ENCODE assay signal across 8 cellular contexts in the genomic region with DNA sequence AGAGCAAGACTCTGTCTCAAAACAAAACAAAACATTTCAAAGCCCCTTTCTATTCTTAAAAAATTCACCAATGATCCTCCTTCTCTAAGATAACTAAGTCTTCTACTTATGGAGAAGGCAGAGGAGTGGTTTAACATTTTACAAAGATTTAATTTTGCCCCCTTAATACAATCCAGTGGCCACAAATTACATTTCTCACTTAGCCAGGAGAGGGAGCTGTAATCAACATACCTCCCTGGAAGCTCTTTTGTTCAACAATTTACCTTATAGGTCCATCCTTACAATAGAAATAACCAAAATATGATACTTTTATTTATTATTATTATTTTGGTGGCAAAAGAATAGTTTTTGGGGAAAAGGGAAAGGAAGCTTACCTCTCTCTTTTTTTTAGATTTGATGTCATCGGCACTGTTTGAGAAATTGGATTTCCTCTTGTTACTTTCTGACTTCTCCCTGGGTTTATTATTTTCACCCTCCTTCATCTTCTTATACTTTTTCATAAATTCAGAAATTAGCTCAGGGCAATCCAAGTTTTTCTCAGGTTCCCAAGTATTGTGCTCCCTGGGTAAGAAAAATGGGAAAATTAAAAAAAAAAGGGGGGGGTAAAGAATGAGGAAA. TPM values are rescaled to one million over a fixed set of nuclear protein-coding genes. Genes with fewer than 3 reads are reported as not detected.
DNase-seq lines count a peak whose midpoint lies in the region; ATAC-seq and TF ChIP-seq lines count a peak whose summit lies in the region.

No MANE protein-coding gene starts in this region.

- no peak overlapping the region for H3K4me3 ChIP-seq in body of pancreas

- ATAC-seq in body of pancreas: peak; percentile 42
- ATAC-seq in left colon: peak; percentile 52
- ATAC-seq in GM19455 (IDR thresholded peaks at IDR 0.05; ENCODE audit: unreplicated experiment): no peak

- H3K9me3 ChIP-seq in body of pancreas: no peaks in the 10 kb centered on the region

- peak; percentile 32 to 71 (median 65) for TF ChIP-seq CTCF in body of pancreas (IDR thresholded peaks at IDR 0.05)

- no peaks in the 10 kb centered on the region for H3K27me3 ChIP-seq in body of pancreas

- peak; percentile 71 for DNase-seq in AG08395 (ENCODE audit: low spot score)
- peak; percentile 76 for DNase-seq in GM03348 (ENCODE audit: low spot score)
- DNase-seq in NCI-H2196 (lab: John Stamatoyannopoulos, UW; ENCODE audit: unreplicated experiment): peak; percentile 53
- DNase-seq in body of pancreas: no peak
- DNase-seq in left colon: no peak
- no peak for DNase-seq in ecto neural progenitor cell (ENCODE audit: low spot score)
- no peak for DNase-seq in mucosa of gallbladder (ENCODE audit: low spot score)

- H3K4me1 ChIP-seq in body of pancreas: no peaks in the 10 kb centered on the region

- no peak overlapping the region for H3K27ac ChIP-seq in body of pancreas

- intact Hi-C loops in body of pancreas (cut with DNase I): loop anchor here (10.0 kb wide), 1 partner anchor 113 kb away; the partner anchor contains the start of gene GPR84
- intact Hi-C loops in left colon (cut with DNase I, micrococcal nuclease): no loop called here

- WGBS in body of pancreas, 2 donors: 87 to 96% methylated on average over 1 of the region's 1 CpG

- peaks cover 0 to 6% of the 10 kb centered on the region in 2 donors for H3K36me3 ChIP-seq in body of pancreas (replicated peaks in 1 of 2; ENCODE audit: insufficient read depth in 1 of 2, low read depth in 2 of 2)

- no peak for TF ChIP-seq POLR2A in body of pancreas (IDR thresholded peaks at IDR 0.05)

RNA-seq across cellular contexts. Expression of gene CBX5, which starts 28.1 kb away (rescaled TPM):
- total RNA-seq in body of pancreas (10 to 100 TPM; 27.0 to 34.3 TPM), left colon (10 to 100 TPM; 40.9 to 42.0 TPM), mucosa of gallbladder (62.0 TPM)

RNA-seq across cellular contexts. Expression of gene HNRNPA1, which starts 28.8 kb away (rescaled TPM):
- total RNA-seq in body of pancreas: 100 to 1,000 TPM; 246 to 247 TPM
- 100 to 1,000 TPM; 503 to 718 TPM for total RNA-seq in left colon
- 686 TPM for total RNA-seq in mucosa of gallbladder

RNA-seq across cellular contexts. Expression of gene NFE2, which starts 49.0 kb away (rescaled TPM):
- under 1 TPM in 1 of 2 donors, not detected in 1; 0.26 TPM for total RNA-seq in body of pancreas
- total RNA-seq in left colon: under 1 TPM; 0.14 to 0.18 TPM
- total RNA-seq in mucosa of gallbladder: 0.58 TPM

Comparison
In these comparisons a context has a peak if more than half of its experiments do, and no peak if none do; other contexts are left out.
1. DNase-seq: peak in AG08395 (single experiment), GM03348 (single experiment) and NCI-H2196 (single experiment); none in body of pancreas (0 of 4), left colon (0 of 2), ecto neural progenitor cell (single experiment) and mucosa of gallbladder (single experiment).